Comparison of ENCODE assay signal across 10 cellular contexts in the genomic region with DNA sequence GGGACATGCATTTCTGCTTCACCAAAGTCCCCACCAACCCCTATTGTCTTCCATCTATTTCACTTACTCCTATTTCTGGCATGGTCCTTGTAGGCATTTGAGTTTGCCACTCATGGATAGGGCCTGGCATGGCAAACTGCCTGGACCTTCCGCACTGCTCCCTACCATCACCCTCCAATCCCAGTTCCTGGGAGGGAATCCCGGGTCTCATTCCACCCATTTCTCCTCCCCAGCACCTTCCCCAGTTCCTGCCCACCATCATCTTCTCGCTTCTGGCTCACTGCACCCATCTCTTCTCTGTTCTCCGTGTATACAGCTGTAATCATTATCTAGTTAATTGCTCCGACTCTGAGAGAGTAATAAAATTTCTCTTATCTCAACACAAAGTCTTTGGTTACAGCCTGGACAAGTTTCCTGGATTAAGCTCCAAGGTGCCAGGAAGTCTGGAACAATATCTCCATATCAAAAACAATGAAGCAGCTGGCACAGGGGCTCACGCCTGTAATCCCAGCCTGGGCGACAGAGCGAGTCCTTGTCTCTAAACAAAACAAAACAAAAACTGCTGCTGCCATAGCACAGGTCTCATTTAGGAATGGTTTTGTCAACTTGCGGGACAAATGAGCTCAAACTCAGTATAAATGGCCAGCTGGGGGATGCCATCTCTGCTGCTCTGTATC. TPM values are rescaled to one million over a fixed set of nuclear protein-coding genes. Genes with fewer than 3 reads are reported as not detected.
DNase-seq lines count a peak whose midpoint lies in the region; ATAC-seq, FAIRE-seq and TF ChIP-seq lines count a peak whose summit lies in the region.
"Had no signal": no experiment of that assay in that cellular context is flagged by ENCODE, and none has a peak within 500 bp of the region (broad histone marks: within the 10 kb centered on the region; RNA-seq: fewer than 3 reads in every experiment).

No MANE protein-coding gene starts in this region.

- no peaks in the 10 kb centered on the region for H4K20me1 ChIP-seq in neural progenitor cell (ENCODE audit: low read depth)

- H3K4me1 ChIP-seq in neural progenitor cell: peaks cover 2% of the 10 kb centered on the region

- DNase-seq in DMS53 (lab: John Stamatoyannopoulos, UW) (peak; percentile 82), NCI-H2107 (lab: John Stamatoyannopoulos, UW) (peak; percentile 27), neural progenitor cell (ENCODE audit: low spot score) (no peak)
- DNase-seq in activated naive CD4-positive, alpha-beta T cell treated with anti-CD3 and anti-CD28 coated beads for 36 hours: no peak
- DNase-seq in activated T-cell treated with anti-CD3 and anti-CD28 coated beads, Interleukin-2, amount 50 U/mL, for 24 hours: no peak
- DNase-seq: CD8-positive, alpha-beta memory T cell; NCI-H1048 had no signal

- H3K9ac ChIP-seq in neural progenitor cell: no peak overlapping the region

- no peak overlapping the region for H3K4me3 ChIP-seq in neural progenitor cell

- intact Hi-C loops in activated naive CD4-positive, alpha-beta T cell treated with anti-CD3 and anti-CD28 coated beads for 36 hours (cut with micrococcal nuclease): no loop called here

- peak overlapping the region; percentile 37 for H3K27ac ChIP-seq in neural progenitor cell

- no peak for ATAC-seq in GM18909 (IDR thresholded peaks at IDR 0.05; ENCODE audit: poor library complexity, unreplicated experiment)
- no peak for ATAC-seq in HG03521 (IDR thresholded peaks at IDR 0.05; ENCODE audit: unreplicated experiment)

- peaks cover 1% of the 10 kb centered on the region for H3K36me3 Mint-ChIP-seq in neural progenitor cell
- no peaks in the 10 kb centered on the region for H3K36me3 Mint-ChIP-seq in activated naive CD4-positive, alpha-beta T cell treated with anti-CD3 and anti-CD28 coated beads for 36 hours (ENCODE audit: low read depth)
- H3K36me3 Mint-ChIP-seq in activated T-cell treated with anti-CD3 and anti-CD28 coated beads, Interleukin-2, amount 50 U/mL, for 24 hours (ENCODE audit: low read depth): no peaks in the 10 kb centered on the region
- H3K36me3 Mint-ChIP-seq: CD8-positive, alpha-beta memory T cell had no signal

- no peak overlapping the region for H3K4me3 Mint-ChIP-seq in neural progenitor cell
- no peak overlapping the region for H3K4me3 Mint-ChIP-seq in activated naive CD4-positive, alpha-beta T cell treated with anti-CD3 and anti-CD28 coated beads for 36 hours
- no peak overlapping the region for H3K4me3 Mint-ChIP-seq in activated T-cell treated with anti-CD3 and anti-CD28 coated beads, Interleukin-2, amount 50 U/mL, for 24 hours
- H3K4me3 Mint-ChIP-seq: CD8-positive, alpha-beta memory T cell had no signal

- peaks cover 6% of the 10 kb centered on the region for H3K4me1 Mint-ChIP-seq in neural progenitor cell
- peaks cover 4% of the 10 kb centered on the region for H3K4me1 Mint-ChIP-seq in activated naive CD4-positive, alpha-beta T cell treated with anti-CD3 and anti-CD28 coated beads for 36 hours (ENCODE audit: low read depth)
- H3K4me1 Mint-ChIP-seq in activated T-cell treated with anti-CD3 and anti-CD28 coated beads, Interleukin-2, amount 50 U/mL, for 24 hours (ENCODE audit: low read depth): peaks cover 4% of the 10 kb centered on the region

- no peaks in the 10 kb centered on the region for H3K36me3 ChIP-seq in neural progenitor cell

- no peak overlapping the region for H2AFZ ChIP-seq in neural progenitor cell (replicated peaks)

- peak; percentile 43 for FAIRE-seq in colon (lab: Jason Lieb, UNC)

- H3K9me3 Mint-ChIP-seq in neural progenitor cell: no peaks in the 10 kb centered on the region
- no peaks in the 10 kb centered on the region for H3K9me3 Mint-ChIP-seq in activated naive CD4-positive, alpha-beta T cell treated with anti-CD3 and anti-CD28 coated beads for 36 hours
- no peaks in the 10 kb centered on the region for H3K9me3 Mint-ChIP-seq in activated T-cell treated with anti-CD3 and anti-CD28 coated beads, Interleukin-2, amount 50 U/mL, for 24 hours
- H3K9me3 Mint-ChIP-seq: CD8-positive, alpha-beta memory T cell had no signal

- no peaks in the 10 kb centered on the region for H3K27me3 ChIP-seq in neural progenitor cell

- TF ChIP-seq CTCF in neural progenitor cell (IDR thresholded peaks at IDR 0.05): no peak

- H3K27me3 Mint-ChIP-seq in neural progenitor cell (ENCODE audit: insufficient read depth, low read depth): peaks cover 3% of the 10 kb centered on the region
- H3K27me3 Mint-ChIP-seq in activated naive CD4-positive, alpha-beta T cell treated with anti-CD3 and anti-CD28 coated beads for 36 hours (ENCODE audit: low read depth): no peaks in the 10 kb centered on the region
- H3K27me3 Mint-ChIP-seq in activated T-cell treated with anti-CD3 and anti-CD28 coated beads, Interleukin-2, amount 50 U/mL, for 24 hours: no peaks in the 10 kb centered on the region
- H3K27me3 Mint-ChIP-seq: CD8-positive, alpha-beta memory T cell had no signal

- H3K4me2 ChIP-seq in neural progenitor cell: no peak overlapping the region

- no peak overlapping the region for H3K27ac Mint-ChIP-seq in neural progenitor cell
- no peak overlapping the region for H3K27ac Mint-ChIP-seq in activated naive CD4-positive, alpha-beta T cell treated with anti-CD3 and anti-CD28 coated beads for 36 hours
- no peak overlapping the region for H3K27ac Mint-ChIP-seq in activated T-cell treated with anti-CD3 and anti-CD28 coated beads, Interleukin-2, amount 50 U/mL, for 24 hours

- no peaks in the 10 kb centered on the region for H3K9me3 ChIP-seq in neural progenitor cell (ENCODE audit: low read depth)

- no peaks in the 10 kb centered on the region for H3K79me2 ChIP-seq in neural progenitor cell (ENCODE audit: low read depth)

- CTCF ChIA-PET in activated naive CD4-positive, alpha-beta T cell treated with anti-CD3 and anti-CD28 coated beads for 36 hours (lab: Charles Lee): interaction anchor here (0.6 to 5.3 kb wide), 10 partner anchors 11 to 223 kb away, joined by 3 to 71 read pairs (median 4); partner anchors contain the start of genes CAPNS1 and COX7A1

- H3F3A ChIP-seq in neural progenitor cell (ENCODE audit: low read depth): peaks cover 13% of the 10 kb centered on the region

RNA-seq across cellular contexts. Expression of gene COX7A1, which starts 17.0 kb away (rescaled TPM):
- total RNA-seq in neural progenitor cell (ENCODE audit: low replicate concordance): not detected in 2 replicates
- not detected for total RNA-seq in activated naive CD4-positive, alpha-beta T cell treated with anti-CD3 and anti-CD28 coated beads for 36 hours
- total RNA-seq: CD8-positive, alpha-beta memory T cell had no signal

RNA-seq across cellular contexts. Expression of gene CAPNS1, which starts 29.4 kb away (rescaled TPM):
- total RNA-seq in neural progenitor cell (ENCODE audit: low replicate concordance): 146 and 258 TPM in 2 replicates
- total RNA-seq in activated naive CD4-positive, alpha-beta T cell treated with anti-CD3 and anti-CD28 coated beads for 36 hours: 100 to 1,000 TPM; 301 to 307 TPM

RNA-seq across cellular contexts. Expression of gene ZNF565, which starts 45.2 kb away (rescaled TPM):
- 3.1 and 6.2 TPM in 2 replicates for total RNA-seq in neural progenitor cell (ENCODE audit: low replicate concordance)
- total RNA-seq in activated naive CD4-positive, alpha-beta T cell treated with anti-CD3 and anti-CD28 coated beads for 36 hours: 1 to 10 TPM; 2.0 to 2.2 TPM

RNA-seq across cellular contexts. Expression of gene ZNF146, which starts 45.7 kb away (rescaled TPM):
- total RNA-seq in neural progenitor cell (ENCODE audit: low replicate concordance): 167 and 282 TPM in 2 replicates
- total RNA-seq in activated naive CD4-positive, alpha-beta T cell treated with anti-CD3 and anti-CD28 coated beads for 36 hours: 10 to 100 TPM; 78.2 to 79.2 TPM

RNA-seq across cellular contexts. Expression of gene TBCB, which starts 54.0 kb away (rescaled TPM):
- 166 and 250 TPM in 2 replicates for total RNA-seq in neural progenitor cell (ENCODE audit: low replicate concordance)
- total RNA-seq in activated naive CD4-positive, alpha-beta T cell treated with anti-CD3 and anti-CD28 coated beads for 36 hours: 100 to 1,000 TPM; 104 to 105 TPM

Comparison
In these comparisons a context has a peak if more than half of its experiments do, and no peak if none do; other contexts are left out.
1. DNase-seq: peak in DMS53 (single experiment) and NCI-H2107 (single experiment); none in neural progenitor cell (single experiment), activated naive CD4-positive, alpha-beta T cell treated with anti-CD3 and anti-CD28 coated beads for 36 hours (single experiment) and activated T-cell treated with anti-CD3 and anti-CD28 coated beads, Interleukin-2, amount 50 U/mL, for 24 hours (single experiment).